In genomic region chr5:91162534-91163381, GRCh38 we compare ENCODE assay signal across 8 cellular contexts.
DNase-seq lines count a peak whose midpoint lies in the region; ATAC-seq and TF ChIP-seq lines count a peak whose summit lies in the region.

No MANE protein-coding gene starts in this region.

- peak; percentile 99 for ATAC-seq in GM21576 (IDR thresholded peaks at IDR 0.05; ENCODE audit: unreplicated experiment)
- ATAC-seq in activated CD4-positive, alpha-beta T cell treated with anti-CD3 and anti-CD28 coated beads for 36 hours, result peak; percentile 99

- H3K4me1 Mint-ChIP-seq in Calu3 (ENCODE audit: low read depth, unreplicated experiment), result peaks cover 55% of the 10 kb centered on the region
- peaks cover 21% of the 10 kb centered on the region for H3K4me1 Mint-ChIP-seq in activated CD4-positive, alpha-beta T cell treated with anti-CD3 and anti-CD28 coated beads for 36 hours

- no peak overlapping the region for H3K4me3 ChIP-seq in effector memory CD4-positive, alpha-beta T cell (ENCODE audit: insufficient read depth, low read depth, low read length, poor library complexity, severe bottlenecking)
- no peak overlapping the region for H3K4me3 ChIP-seq in muscle layer of duodenum (ENCODE audit: low read depth in 1 of 2, low read length in 2 of 2)

- H3K27ac ChIP-seq in effector memory CD4-positive, alpha-beta T cell (ENCODE audit: insufficient read depth, low read length, poor library complexity, severe bottlenecking), result peak overlapping the region; percentile 26
- H3K27ac ChIP-seq in muscle layer of duodenum (ENCODE audit: low read length), result peak overlapping the region; percentile 72

- H3K4me1 ChIP-seq in effector memory CD4-positive, alpha-beta T cell (ENCODE audit: control insufficient read depth, insufficient read depth, low read length, poor library complexity, severe bottlenecking), result no peaks in the 10 kb centered on the region
- H3K4me1 ChIP-seq in muscle layer of duodenum (ENCODE audit: control insufficient read depth in 1 of 2, insufficient read depth in 2 of 2, low read length in 2 of 2), result peaks cover 11 to 16% of the 10 kb centered on the region in 2 donors

- CTCF ChIA-PET in Calu3 (lab: Charles Lee), result interaction anchor here (0.9 to 1.3 kb wide), 3 partner anchors 20 to 144 kb away, joined by 3 read pairs; no protein-coding TSS in a partner anchor
- CTCF ChIA-PET in activated CD4-positive, alpha-beta T cell treated with anti-CD3 and anti-CD28 coated beads for 36 hours (lab: Charles Lee), result interaction anchor here (0.6 to 2.5 kb wide), 2 partner anchors 221 to 231 kb away, joined by 3 to 14 read pairs; partner anchors contain the start of gene ARRDC3

- no peak for TF ChIP-seq CTCF in Calu3 (IDR thresholded peaks at IDR 0.05; ENCODE audit: unreplicated experiment)

- DNase-seq in Calu3 (peak; percentile 94), HuH-7.5 (ENCODE audit: low spot score) (no peak)
- DNase-seq in activated CD4-positive, alpha-beta T cell treated with anti-CD3 and anti-CD28 coated beads for 36 hours, result peak; percentile 85
- DNase-seq in effector memory CD4-positive, alpha-beta T cell, result peak; percentile 5 to 13 (median 12)
- peak; percentile 30 to 65 for DNase-seq in stimulated activated CD8-positive, alpha-beta memory T cell treated with anti-CD3 and anti-CD28 coated beads, Interleukin-7, amount 100 ng/mL, for 48 hours (ENCODE audit: extremely low read depth in 1 of 2, low read depth in 1 of 2)

- H3K9me3 ChIP-seq in effector memory CD4-positive, alpha-beta T cell (ENCODE audit: control insufficient read depth, low read length), result no peaks in the 10 kb centered on the region
- no peaks in the 10 kb centered on the region for H3K9me3 ChIP-seq in muscle layer of duodenum (ENCODE audit: control insufficient read depth in 1 of 2, low read length in 2 of 2)

- H3K36me3 ChIP-seq in effector memory CD4-positive, alpha-beta T cell (ENCODE audit: control insufficient read depth, insufficient read depth, low read length), result no peaks in the 10 kb centered on the region
- H3K36me3 ChIP-seq in muscle layer of duodenum (ENCODE audit: control insufficient read depth in 1 of 2, insufficient read depth in 2 of 2, low read length in 2 of 2), result no peaks in the 10 kb centered on the region

- H3K27me3 Mint-ChIP-seq in Calu3 (ENCODE audit: unreplicated experiment), result no peaks in the 10 kb centered on the region
- peaks cover 1% of the 10 kb centered on the region for H3K27me3 Mint-ChIP-seq in activated CD4-positive, alpha-beta T cell treated with anti-CD3 and anti-CD28 coated beads for 36 hours

- TF ChIP-seq RAD21 in Ishikawa (IDR thresholded peaks at IDR 0.05; ENCODE audit: low read depth), result peak; percentile 1; the same call in 1 of the 2 replicates

- no peak; the same call in 1 of the 2 replicates for TF ChIP-seq EP300 in Ishikawa (IDR thresholded peaks at IDR 0.05; ENCODE audit: borderline replicate concordance)

- H3K27me3 ChIP-seq in effector memory CD4-positive, alpha-beta T cell (replicated peaks; ENCODE audit: control insufficient read depth, insufficient read depth, low read length, poor library complexity, severe bottlenecking), result no peaks in the 10 kb centered on the region
- no peaks in the 10 kb centered on the region for H3K27me3 ChIP-seq in muscle layer of duodenum (ENCODE audit: low read depth, low read length)

- H3K4me3 Mint-ChIP-seq in Calu3 (ENCODE audit: low read depth, unreplicated experiment), result peak overlapping the region; percentile 2
- H3K4me3 Mint-ChIP-seq in activated CD4-positive, alpha-beta T cell treated with anti-CD3 and anti-CD28 coated beads for 36 hours, result no peak overlapping the region

- H3K27ac Mint-ChIP-seq in Calu3 (ENCODE audit: unreplicated experiment), result peak overlapping the region; percentile 53
- H3K27ac Mint-ChIP-seq in activated CD4-positive, alpha-beta T cell treated with anti-CD3 and anti-CD28 coated beads for 36 hours, result peak overlapping the region; percentile 74

- POLR2A ChIA-PET in activated CD4-positive, alpha-beta T cell treated with anti-CD3 and anti-CD28 coated beads for 36 hours (lab: Charles Lee), result interaction anchor here (0.7 kb wide), 1 partner anchor 103 kb away, joined by 3 read pairs; no protein-coding TSS in a partner anchor

- H3K36me3 Mint-ChIP-seq in Calu3 (ENCODE audit: insufficient read depth, unreplicated experiment), result peaks cover 15% of the 10 kb centered on the region
- H3K36me3 Mint-ChIP-seq in activated CD4-positive, alpha-beta T cell treated with anti-CD3 and anti-CD28 coated beads for 36 hours (ENCODE audit: low read depth), result no peaks in the 10 kb centered on the region

- no peaks in the 10 kb centered on the region for H3K9me3 Mint-ChIP-seq in Calu3 (ENCODE audit: low read depth, unreplicated experiment)
- no peaks in the 10 kb centered on the region for H3K9me3 Mint-ChIP-seq in activated CD4-positive, alpha-beta T cell treated with anti-CD3 and anti-CD28 coated beads for 36 hours (ENCODE audit: low read depth)

- intact Hi-C loops in Calu3 (cut with micrococcal nuclease; ENCODE audit: unreplicated experiment), result loop anchor here (2.0 to 5.0 kb wide), 4 partner anchors 34 to 220 kb away; partner anchors contain the start of gene ARRDC3
- intact Hi-C loops in activated CD4-positive, alpha-beta T cell treated with anti-CD3 and anti-CD28 coated beads for 36 hours (cut with DNase I, micrococcal nuclease), result loop anchor here (1.0 to 10.0 kb wide), 9 partner anchors 8 to 290 kb away; no protein-coding TSS in a partner anchor

- TSS peak; percentile 72 for BruUV-seq in Calu3 (replicated peaks; lab: Mats Ljungman, UMichigan)

TF ChIP-seq in Ishikawa, 13 proteins besides CTCF, POLR2A, EP300 and RAD21:
- no peak for TF ChIP-seq TEAD4 (IDR thresholded peaks at IDR 0.05)
- 0 out of 2 replicates have a peak, but pooled peaks have one; percentile 16 for TF ChIP-seq NFIC (IDR thresholded peaks at IDR 0.05)
- TF ChIP-seq, protein P1, sequence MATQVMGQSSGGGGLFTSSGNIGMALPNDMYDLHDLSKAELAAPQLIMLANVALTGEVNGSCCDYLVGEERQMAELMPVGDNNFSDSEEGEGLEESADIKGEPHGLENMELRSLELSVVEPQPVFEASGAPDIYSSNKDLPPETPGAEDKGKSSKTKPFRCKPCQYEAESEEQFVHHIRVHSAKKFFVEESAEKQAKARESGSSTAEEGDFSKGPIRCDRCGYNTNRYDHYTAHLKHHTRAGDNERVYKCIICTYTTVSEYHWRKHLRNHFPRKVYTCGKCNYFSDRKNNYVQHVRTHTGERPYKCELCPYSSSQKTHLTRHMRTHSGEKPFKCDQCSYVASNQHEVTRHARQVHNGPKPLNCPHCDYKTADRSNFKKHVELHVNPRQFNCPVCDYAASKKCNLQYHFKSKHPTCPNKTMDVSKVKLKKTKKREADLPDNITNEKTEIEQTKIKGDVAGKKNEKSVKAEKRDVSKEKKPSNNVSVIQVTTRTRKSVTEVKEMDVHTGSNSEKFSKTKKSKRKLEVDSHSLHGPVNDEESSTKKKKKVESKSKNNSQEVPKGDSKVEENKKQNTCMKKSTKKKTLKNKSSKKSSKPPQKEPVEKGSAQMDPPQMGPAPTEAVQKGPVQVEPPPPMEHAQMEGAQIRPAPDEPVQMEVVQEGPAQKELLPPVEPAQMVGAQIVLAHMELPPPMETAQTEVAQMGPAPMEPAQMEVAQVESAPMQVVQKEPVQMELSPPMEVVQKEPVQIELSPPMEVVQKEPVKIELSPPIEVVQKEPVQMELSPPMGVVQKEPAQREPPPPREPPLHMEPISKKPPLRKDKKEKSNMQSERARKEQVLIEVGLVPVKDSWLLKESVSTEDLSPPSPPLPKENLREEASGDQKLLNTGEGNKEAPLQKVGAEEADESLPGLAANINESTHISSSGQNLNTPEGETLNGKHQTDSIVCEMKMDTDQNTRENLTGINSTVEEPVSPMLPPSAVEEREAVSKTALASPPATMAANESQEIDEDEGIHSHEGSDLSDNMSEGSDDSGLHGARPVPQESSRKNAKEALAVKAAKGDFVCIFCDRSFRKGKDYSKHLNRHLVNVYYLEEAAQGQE (IDR thresholded peaks at IDR 0.05; ENCODE audit: low read depth), result no peak
- no peak for TF ChIP-seq ZBTB7A (IDR thresholded peaks at IDR 0.05; ENCODE audit: low read depth)
- 0 out of 2 replicates have a peak, but pooled peaks have one; percentile 45 for TF ChIP-seq TCF12 (IDR thresholded peaks at IDR 0.05; ENCODE audit: low read depth)
- TF ChIP-seq, protein P2, sequence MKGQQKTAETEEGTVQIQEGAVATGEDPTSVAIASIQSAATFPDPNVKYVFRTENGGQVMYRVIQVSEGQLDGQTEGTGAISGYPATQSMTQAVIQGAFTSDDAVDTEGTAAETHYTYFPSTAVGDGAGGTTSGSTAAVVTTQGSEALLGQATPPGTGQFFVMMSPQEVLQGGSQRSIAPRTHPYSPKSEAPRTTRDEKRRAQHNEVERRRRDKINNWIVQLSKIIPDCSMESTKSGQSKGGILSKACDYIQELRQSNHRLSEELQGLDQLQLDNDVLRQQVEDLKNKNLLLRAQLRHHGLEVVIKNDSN (IDR thresholded peaks at IDR 0.05), result no peak
- no peak for TF ChIP-seq CREB1 (IDR thresholded peaks at IDR 0.05; ENCODE audit: low read depth)
- TF ChIP-seq, protein P3, sequence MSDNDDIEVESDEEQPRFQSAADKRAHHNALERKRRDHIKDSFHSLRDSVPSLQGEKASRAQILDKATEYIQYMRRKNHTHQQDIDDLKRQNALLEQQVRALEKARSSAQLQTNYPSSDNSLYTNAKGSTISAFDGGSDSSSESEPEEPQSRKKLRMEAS (IDR thresholded peaks at IDR 0.05), result no peak
- TF ChIP-seq TAF1 (IDR thresholded peaks at IDR 0.05; ENCODE audit: low read depth), result no peak
- TF ChIP-seq YY1 (IDR thresholded peaks at IDR 0.05; ENCODE audit: low read depth), result no peak
- no peak for TF ChIP-seq EGR1 (IDR thresholded peaks at IDR 0.05)
- no peak for TF ChIP-seq FOXM1 (IDR thresholded peaks at IDR 0.05; ENCODE audit: borderline replicate concordance, low read depth)
- peak; percentile 54; the same call in 1 of the 2 replicates for TF ChIP-seq CEBPB (IDR thresholded peaks at IDR 0.05)
